Comparison of ENCODE assay signal across 11 cellular contexts in the genomic region with DNA sequence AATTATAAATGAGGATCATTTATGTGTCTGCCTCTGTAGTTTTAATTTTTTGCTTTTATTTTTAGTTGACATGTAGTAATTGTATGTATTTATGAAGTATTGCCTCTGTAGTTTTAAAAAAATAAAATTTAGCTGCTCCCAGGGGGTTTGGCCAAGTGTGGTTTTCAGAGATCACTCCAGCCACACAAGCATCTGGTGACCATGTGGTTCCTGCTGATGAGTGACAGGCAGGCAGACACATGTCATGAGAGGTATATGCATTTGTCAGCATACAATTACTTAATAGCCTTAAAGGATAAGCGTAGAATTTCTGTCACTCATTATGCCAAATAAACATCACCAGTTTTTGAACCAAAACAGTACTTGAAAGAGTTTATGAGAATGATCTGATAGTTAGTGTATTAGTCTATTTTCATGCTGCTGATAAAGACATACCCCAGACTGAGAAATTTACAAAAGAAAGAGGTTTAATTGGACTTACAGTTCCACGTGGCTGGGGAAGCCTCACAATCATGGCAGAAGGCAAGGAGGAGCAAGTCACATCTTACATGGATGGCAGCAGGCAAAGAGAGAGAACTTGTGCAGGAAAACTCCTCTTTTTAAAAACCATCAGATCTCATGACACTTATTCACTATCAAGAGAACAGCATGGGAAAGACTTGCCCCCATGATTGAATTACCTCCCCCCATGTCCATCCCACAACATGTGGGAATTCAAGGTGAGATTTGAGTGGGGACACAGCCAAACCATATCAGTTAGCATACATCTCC. TPM values are rescaled to one million over a fixed set of nuclear protein-coding genes. Genes with fewer than 3 reads are reported as not detected.
DNase-seq lines count a peak whose midpoint lies in the region; ATAC-seq, FAIRE-seq and TF ChIP-seq lines count a peak whose summit lies in the region.
"Had no signal": no experiment of that assay in that cellular context is flagged by ENCODE, and none has a peak within 500 bp of the region (broad histone marks: within the 10 kb centered on the region; RNA-seq: fewer than 3 reads in every experiment).

No MANE protein-coding gene starts in this region.

- H3K36me3 ChIP-seq in breast epithelium = no peaks in the 10 kb centered on the region
- H3K36me3 ChIP-seq in effector memory CD4-positive, alpha-beta T cell (ENCODE audit: control insufficient read depth, insufficient read depth, low read length) = no peaks in the 10 kb centered on the region

- H3K27me3 ChIP-seq in breast epithelium = no peaks in the 10 kb centered on the region
- no peaks in the 10 kb centered on the region for H3K27me3 ChIP-seq in effector memory CD4-positive, alpha-beta T cell (replicated peaks; ENCODE audit: control insufficient read depth, insufficient read depth, low read length, poor library complexity, severe bottlenecking)

- intact Hi-C loops in breast epithelium (cut with DNase I; ENCODE audit: low total_unique reads) = no loop called here

- ATAC-seq in GM21381 (IDR thresholded peaks at IDR 0.05; ENCODE audit: unreplicated experiment) (peak; percentile 47), HG03175 (IDR thresholded peaks at IDR 0.05; ENCODE audit: unreplicated experiment) (peak; percentile 69)

- no peak overlapping the region for H3K4me3 ChIP-seq in breast epithelium
- H3K4me3 ChIP-seq in effector memory CD4-positive, alpha-beta T cell (ENCODE audit: insufficient read depth, low read depth, low read length, poor library complexity, severe bottlenecking) = no peak overlapping the region

- H3K9me3 ChIP-seq in breast epithelium = no peaks in the 10 kb centered on the region
- no peaks in the 10 kb centered on the region for H3K9me3 ChIP-seq in effector memory CD4-positive, alpha-beta T cell (ENCODE audit: control insufficient read depth, low read length)

- no peaks in the 10 kb centered on the region for H3K4me1 ChIP-seq in breast epithelium
- no peaks in the 10 kb centered on the region for H3K4me1 ChIP-seq in effector memory CD4-positive, alpha-beta T cell (ENCODE audit: control insufficient read depth, insufficient read depth, low read length, poor library complexity, severe bottlenecking)

- peak; percentile 48 for FAIRE-seq in GM12892 (lab: Jason Lieb, UNC)
- FAIRE-seq: GM19239 had no signal

- TF ChIP-seq CTCF in breast epithelium (IDR thresholded peaks at IDR 0.05) = no peak

- TF ChIP-seq POLR2A in GM12892 (IDR thresholded peaks at IDR 0.05; ENCODE audit: low read depth, low read length) (no peak), breast epithelium (IDR thresholded peaks at IDR 0.05) (no peak)

- H3K27ac ChIP-seq in breast epithelium = peak overlapping the region; percentile 88 to 91
- H3K27ac ChIP-seq in effector memory CD4-positive, alpha-beta T cell (ENCODE audit: insufficient read depth, low read length, poor library complexity, severe bottlenecking) = no peak overlapping the region

- DNase-seq in GM12892 (ENCODE audit: insufficient read length) (no peak), breast epithelium (ENCODE audit: low spot score in 2 of 2) (no peak), H4 (ENCODE audit: low spot score) (no peak), SIG-M5 treated with dmso at 0.1 percent for 504 hours (lab: John Stamatoyannopoulos, UW; ENCODE audit: unreplicated experiment) (no peak), hepatic stellate cell (ENCODE audit: low spot score) (no peak)
- no peak for DNase-seq in effector memory CD4-positive, alpha-beta T cell
- DNase-seq: NK-92 treated with Interleukin-12 subunit alpha and Interleukin-12 subunit beta, amount 100 ng/mL, for 24 hours; stimulated activated CD4-positive, alpha-beta T cell treated with anti-CD3 and anti-CD28 coated beads, Interleukin-4, amount 100 ng/mL, for 4 hours had no signal

RNA-seq across cellular contexts. Expression of gene MREG, which starts 29.6 kb away (rescaled TPM):
- 34.5 TPM for polyA plus RNA-seq in GM12892 (2012; ENCODE audit: missing spikeins)
- total RNA-seq in breast epithelium = 10 to 100 TPM in 2 of 3 donors, 1 to 10 TPM in 1; 3.8 to 30.1 (median 16.1) TPM
- total RNA-seq in H4 (2014; rRNA removed; shearing (Covaris generic)) = 5.5 and 8.3 TPM in 2 replicates
